In genomic region chr5:80885698-80886000, GRCh38 we compare ENCODE assay signal across 20 cellular contexts.
A peak's percentile ranks its signal among the peaks of the same experiment; 100 is the strongest.
DNase-seq lines count a peak whose midpoint lies in the region; ATAC-seq, FAIRE-seq and TF ChIP-seq lines count a peak whose summit lies in the region.
"Had no signal": no experiment of that assay in that cellular context is flagged by ENCODE, and none has a peak within 500 bp of the region (broad histone marks: within the 10 kb centered on the region; RNA-seq: fewer than 3 reads in every experiment).

No MANE protein-coding gene starts in this region.

- no peak overlapping the region for H3K4ac ChIP-seq in mesenchymal stem cell (ENCODE audit: low read depth in 1 of 2, low read length in 2 of 2)

- H3K36me3 ChIP-seq in mesenchymal stem cell (ENCODE audit: control insufficient read depth in 1 of 2, insufficient read depth in 2 of 2, low read depth in 1 of 2, low read length in 2 of 2): peaks cover 0 to 4% of the 10 kb centered on the region in 2 experiments
- H3K36me3 ChIP-seq: neutrophil, right atrium auricular region had no signal

- no peak overlapping the region for H2AFZ ChIP-seq in mesenchymal stem cell (ENCODE audit: low read depth, low read length)

- no peak overlapping the region for H4K8ac ChIP-seq in mesenchymal stem cell (ENCODE audit: low read length)

- peaks cover 15% of the 10 kb centered on the region for H3K9me3 Mint-ChIP-seq in WTC11

- no peak overlapping the region for H2AK5ac ChIP-seq in mesenchymal stem cell (ENCODE audit: low read length, severe bottlenecking)

- ATAC-seq in A549 (peak in 1 of 2 experiments; percentile 70; a peak in 3 of 6 replicates), HG02870 (IDR thresholded peaks at IDR 0.05; ENCODE audit: unreplicated experiment) (no peak), WTC11 (no peak)
- ATAC-seq: HCT116 had no signal

- no peak for TF ChIP-seq RAD21 in A549 (conservative IDR thresholded peaks at IDR 0.05 in 1 of 2, IDR thresholded peaks at IDR 0.05 in 1 of 2)

- H3K27ac Mint-ChIP-seq in WTC11: no peak overlapping the region; the same call in 1 of the 2 replicates
- H3K27ac Mint-ChIP-seq: activated T-helper 1 cell treated with anti-CD3 and anti-CD28 coated beads, Interleukin-12 subunit alpha, Interleukin-12 subunit beta, Interleukin-2, Interleukin-4 antibody, amounts not matched to agents 30 ng/mL and 10 ng/mL and 1 ng/mL, durations not matched to agents 14 hours and 24 hours and 36 hours; memory B cell had no signal

- TF ChIP-seq POLR2A in A549 (IDR thresholded peaks at IDR 0.05; ENCODE audit: low read length): no peak

- H3K18ac ChIP-seq in mesenchymal stem cell (ENCODE audit: low read depth in 1 of 2, low read length in 2 of 2): no peak overlapping the region

- H3K4me3 ChIP-seq in A549 (no peak overlapping the region), choroid plexus epithelial cell (ENCODE audit: low read depth, low read length) (no peak overlapping the region), mesenchymal stem cell (ENCODE audit: insufficient read depth in 1 of 2, low read depth in 1 of 2, low read length in 2 of 2) (no peak overlapping the region)
- H3K4me3 ChIP-seq: right atrium auricular region had no signal

- H2BK12ac ChIP-seq in mesenchymal stem cell (ENCODE audit: low read length in 2 of 2): no peak overlapping the region

- H3K9me3 ChIP-seq in A549 (no peaks in the 10 kb centered on the region), mesenchymal stem cell (ENCODE audit: control insufficient read depth, low read length) (peaks cover 2% of the 10 kb centered on the region)
- H3K9me3 ChIP-seq: neutrophil, right atrium auricular region had no signal

- no peaks in the 10 kb centered on the region for H3K27me3 Mint-ChIP-seq in WTC11 (ENCODE audit: low read depth)
- H3K27me3 Mint-ChIP-seq: memory B cell had no signal

- no peak overlapping the region for H4K91ac ChIP-seq in mesenchymal stem cell (ENCODE audit: low read length)

- H3K23ac ChIP-seq in mesenchymal stem cell (ENCODE audit: low read length in 2 of 2): no peak overlapping the region

- no peak overlapping the region for H2BK15ac ChIP-seq in mesenchymal stem cell (ENCODE audit: low read depth, poor library complexity, severe bottlenecking)

- POLR2A ChIA-PET in A549 (lab: Yijun Ruan, JAX) (no interaction called here), WTC11 (lab: Charles Lee) (no interaction called here)

- H3K4me3 Mint-ChIP-seq in WTC11: no peak overlapping the region
- H3K4me3 Mint-ChIP-seq: activated T-helper 1 cell treated with anti-CD3 and anti-CD28 coated beads, Interleukin-12 subunit alpha, Interleukin-12 subunit beta, Interleukin-2, Interleukin-4 antibody, amounts not matched to agents 30 ng/mL and 10 ng/mL and 1 ng/mL, durations not matched to agents 14 hours and 24 hours and 36 hours; memory B cell had no signal

- CTCF ChIA-PET in A549 (lab: Yijun Ruan, JAX): no interaction called here
- CTCF ChIA-PET in WTC11 (lab: Charles Lee): no interaction called here

- H3K4me1 ChIP-seq in A549 (peaks cover 12% of the 10 kb centered on the region), mesenchymal stem cell (ENCODE audit: control insufficient read depth, insufficient read depth, low read depth, low read length) (no peaks in the 10 kb centered on the region)
- H3K4me1 ChIP-seq: right atrium auricular region had no signal

- no peak overlapping the region for H2BK120ac ChIP-seq in mesenchymal stem cell (ENCODE audit: low read depth, low read length)

- FAIRE-seq in A549 (lab: Jason Lieb, UNC): no peak
- FAIRE-seq: colon, D721Med, G401.6, GM12891 had no signal

- no peak overlapping the region for H2BK5ac ChIP-seq in mesenchymal stem cell (ENCODE audit: low read depth, low read length, poor library complexity, severe bottlenecking)

- H3K4me2 ChIP-seq in A549 (peak overlapping the region; percentile 48), mesenchymal stem cell (ENCODE audit: low read length, poor library complexity, severe bottlenecking) (no peak overlapping the region)

- peaks cover 15% of the 10 kb centered on the region for H3K4me1 Mint-ChIP-seq in WTC11
- H3K4me1 Mint-ChIP-seq: memory B cell had no signal

- peak in 1 of 2 experiments; percentile 22 for DNase-seq in A549 (ENCODE audit: low read depth in 1 of 2, low spot score in 1 of 2)
- DNase-seq in GM03348 (ENCODE audit: low spot score): peak; percentile 22
- peak; percentile 44 for DNase-seq in choroid plexus epithelial cell (ENCODE audit: low read depth)
- DNase-seq in mesenchymal stem cell: peak; percentile 20
- DNase-seq in OCI-M1 (lab: John Stamatoyannopoulos, UW): no peak
- no peak for DNase-seq in WTC11 (ENCODE audit: low spot score)
- no peak for DNase-seq in stimulated activated CD8-positive, alpha-beta memory T cell treated with anti-CD3 and anti-CD28 coated beads, Interleukin-4, amount 100 ng/mL, for 48 hours
- DNase-seq: activated CD4-positive, alpha-beta T cell treated with anti-CD3 and anti-CD28 coated beads, Interleukin-2, amount 50 U/mL, for 48 hours; NCI-H1417 had no signal

- no peaks in the 10 kb centered on the region for H3K27me3 ChIP-seq in mesenchymal stem cell (ENCODE audit: control insufficient read depth in 1 of 2, insufficient read depth in 1 of 2, low read length in 2 of 2)
- H3K27me3 ChIP-seq: neutrophil, right atrium auricular region had no signal

- no peak overlapping the region for H3K9ac ChIP-seq in mesenchymal stem cell (ENCODE audit: low read length)

- H3K14ac ChIP-seq in mesenchymal stem cell (ENCODE audit: low read length in 2 of 2): no peak overlapping the region

- TF ChIP-seq CTCF in A549 (IDR thresholded peaks at IDR 0.05) (no peak), choroid plexus epithelial cell (conservative IDR thresholded peaks at IDR 0.05; ENCODE audit: low read depth, low read length) (no peak), WTC11 (IDR thresholded peaks at IDR 0.05) (no peak)

- peaks cover 13% of the 10 kb centered on the region for H3K36me3 Mint-ChIP-seq in WTC11

- no peaks in the 10 kb centered on the region for H3K79me1 ChIP-seq in mesenchymal stem cell (replicated peaks; ENCODE audit: low read length, poor library complexity, severe bottlenecking)

- H3K27ac ChIP-seq in A549: peak overlapping the region in 1 of 2 experiments; percentile 31; a peak in 1 of 6 replicates
- no peak overlapping the region for H3K27ac ChIP-seq in mesenchymal stem cell (ENCODE audit: low read length, poor library complexity, severe bottlenecking)
- H3K27ac ChIP-seq: epithelial cell of prostate, neutrophil, right atrium auricular region had no signal

- no peak for TF ChIP-seq EP300 in A549 (IDR thresholded peaks at IDR 0.05)

TF ChIP-seq in A549, 52 proteins besides CTCF, POLR2A, EP300 and RAD21:
- no peak for TF ChIP-seq RFX5 (IDR thresholded peaks at IDR 0.05)
- TF ChIP-seq TP53 (CRISPR knock-in tag; IDR thresholded peaks at IDR 0.05): no peak
- TF ChIP-seq FOSB (CRISPR knock-in tag; IDR thresholded peaks at IDR 0.05): no peak
- TF ChIP-seq ESRRA (IDR thresholded peaks at IDR 0.05; ENCODE audit: borderline replicate concordance, low read length): no peak
- no peak for TF ChIP-seq GATA3 (IDR thresholded peaks at IDR 0.05; ENCODE audit: borderline replicate concordance)
- TF ChIP-seq CHD2 (IDR thresholded peaks at IDR 0.05; ENCODE audit: low read length, partially characterized antibody): no peak

TF ChIP-seq in WTC11, 78 proteins besides CTCF, POLR2A, EP300 and RAD21:
- TF ChIP-seq RELA (CRISPR knock-in tag; IDR thresholded peaks at IDR 0.05; ENCODE audit: borderline replicate concordance) (no peak), OVOL2 (CRISPR knock-in tag; IDR thresholded peaks at IDR 0.05; ENCODE audit: borderline replicate concordance) (no peak), ZNF317 (CRISPR knock-in tag; IDR thresholded peaks at IDR 0.05; ENCODE audit: borderline replicate concordance, low read depth) (no peak), CREB1 (CRISPR knock-in tag; IDR thresholded peaks at IDR 0.05) (no peak), SMAD4 (CRISPR knock-in tag; IDR thresholded peaks at IDR 0.05) (no peak)
- TF ChIP-seq, protein P1, sequence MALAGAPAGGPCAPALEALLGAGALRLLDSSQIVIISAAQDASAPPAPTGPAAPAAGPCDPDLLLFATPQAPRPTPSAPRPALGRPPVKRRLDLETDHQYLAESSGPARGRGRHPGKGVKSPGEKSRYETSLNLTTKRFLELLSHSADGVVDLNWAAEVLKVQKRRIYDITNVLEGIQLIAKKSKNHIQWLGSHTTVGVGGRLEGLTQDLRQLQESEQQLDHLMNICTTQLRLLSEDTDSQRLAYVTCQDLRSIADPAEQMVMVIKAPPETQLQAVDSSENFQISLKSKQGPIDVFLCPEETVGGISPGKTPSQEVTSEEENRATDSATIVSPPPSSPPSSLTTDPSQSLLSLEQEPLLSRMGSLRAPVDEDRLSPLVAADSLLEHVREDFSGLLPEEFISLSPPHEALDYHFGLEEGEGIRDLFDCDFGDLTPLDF (CRISPR knock-in tag; IDR thresholded peaks at IDR 0.05): no peak
- TF ChIP-seq, protein P2, sequence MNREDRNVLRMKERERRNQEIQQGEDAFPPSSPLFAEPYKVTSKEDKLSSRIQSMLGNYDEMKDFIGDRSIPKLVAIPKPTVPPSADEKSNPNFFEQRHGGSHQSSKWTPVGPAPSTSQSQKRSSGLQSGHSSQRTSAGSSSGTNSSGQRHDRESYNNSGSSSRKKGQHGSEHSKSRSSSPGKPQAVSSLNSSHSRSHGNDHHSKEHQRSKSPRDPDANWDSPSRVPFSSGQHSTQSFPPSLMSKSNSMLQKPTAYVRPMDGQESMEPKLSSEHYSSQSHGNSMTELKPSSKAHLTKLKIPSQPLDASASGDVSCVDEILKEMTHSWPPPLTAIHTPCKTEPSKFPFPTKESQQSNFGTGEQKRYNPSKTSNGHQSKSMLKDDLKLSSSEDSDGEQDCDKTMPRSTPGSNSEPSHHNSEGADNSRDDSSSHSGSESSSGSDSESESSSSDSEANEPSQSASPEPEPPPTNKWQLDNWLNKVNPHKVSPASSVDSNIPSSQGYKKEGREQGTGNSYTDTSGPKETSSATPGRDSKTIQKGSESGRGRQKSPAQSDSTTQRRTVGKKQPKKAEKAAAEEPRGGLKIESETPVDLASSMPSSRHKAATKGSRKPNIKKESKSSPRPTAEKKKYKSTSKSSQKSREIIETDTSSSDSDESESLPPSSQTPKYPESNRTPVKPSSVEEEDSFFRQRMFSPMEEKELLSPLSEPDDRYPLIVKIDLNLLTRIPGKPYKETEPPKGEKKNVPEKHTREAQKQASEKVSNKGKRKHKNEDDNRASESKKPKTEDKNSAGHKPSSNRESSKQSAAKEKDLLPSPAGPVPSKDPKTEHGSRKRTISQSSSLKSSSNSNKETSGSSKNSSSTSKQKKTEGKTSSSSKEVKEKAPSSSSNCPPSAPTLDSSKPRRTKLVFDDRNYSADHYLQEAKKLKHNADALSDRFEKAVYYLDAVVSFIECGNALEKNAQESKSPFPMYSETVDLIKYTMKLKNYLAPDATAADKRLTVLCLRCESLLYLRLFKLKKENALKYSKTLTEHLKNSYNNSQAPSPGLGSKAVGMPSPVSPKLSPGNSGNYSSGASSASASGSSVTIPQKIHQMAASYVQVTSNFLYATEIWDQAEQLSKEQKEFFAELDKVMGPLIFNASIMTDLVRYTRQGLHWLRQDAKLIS (CRISPR knock-in tag; IDR thresholded peaks at IDR 0.05; ENCODE audit: borderline replicate concordance): no peak

Comparison
In these comparisons a context has a peak if more than half of its experiments do, and no peak if none do; other contexts are left out.
1. DNase-seq: peak in GM03348 (single experiment), choroid plexus epithelial cell (single experiment) and mesenchymal stem cell (single experiment); none in OCI-M1 (single experiment), WTC11 (single experiment) and stimulated activated CD8-positive, alpha-beta memory T cell treated with anti-CD3 and anti-CD28 coated beads, Interleukin-4, amount 100 ng/mL, for 48 hours (single experiment).